ENCODE assay signal across 7 cellular contexts in the genomic region with DNA sequence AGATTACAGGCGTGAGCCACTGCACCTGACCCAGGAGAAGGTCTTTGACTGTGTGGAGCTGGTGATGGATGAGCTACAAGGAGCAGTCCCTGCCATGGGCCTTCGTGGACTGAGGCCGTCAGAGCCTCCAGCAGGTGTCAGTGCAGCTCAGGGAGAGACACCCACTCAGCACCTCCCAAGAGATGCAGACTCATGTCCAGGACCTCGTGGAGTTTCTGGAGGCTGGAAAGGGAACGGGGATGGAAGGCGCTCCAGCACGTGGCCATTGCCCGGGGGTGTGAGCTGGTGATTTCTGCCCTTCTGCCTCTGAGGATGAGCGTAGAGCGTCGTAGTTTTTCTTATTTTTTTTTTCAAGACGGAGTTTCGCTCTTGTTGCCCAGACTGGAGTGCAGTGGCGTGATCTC. TPM values are rescaled to one million over a fixed set of nuclear protein-coding genes. Genes with fewer than 3 reads are reported as not detected.
DNase-seq lines count a peak whose midpoint lies in the region; ATAC-seq, FAIRE-seq and TF ChIP-seq lines count a peak whose summit lies in the region.
"Had no signal": no experiment of that assay in that cellular context is flagged by ENCODE, and none has a peak within 500 bp of the region (broad histone marks: within the 10 kb centered on the region; RNA-seq: fewer than 3 reads in every experiment).

No MANE protein-coding gene starts in this region.

- in situ Hi-C loops in GM12878 (cut with MboI) = no loop called here

- CTCF ChIA-PET in GM12878 (lab: Yijun Ruan, JAX) = interaction anchor here (0.8 to 2.2 kb wide), 11 partner anchors 9 to 239 kb away, joined by 3 to 25 read pairs (median 4); a partner anchor contains a TSS

- SMC1A ChIA-PET in GM12878 (lab: Charles Lee; ENCODE audit: uncharacterized antibody, unreplicated experiment) = interaction anchor here (0.7 to 1.5 kb wide), 5 partner anchors 10 to 156 kb away, joined by 3 to 7 read pairs (median 3); no protein-coding TSS in a partner anchor

- peak overlapping the region; percentile 45 for H3K27ac Mint-ChIP-seq in osteocyte (ENCODE audit: unreplicated experiment)
- H3K27ac Mint-ChIP-seq in activated T-helper 1 cell treated with anti-CD3 and anti-CD28 coated beads, Interleukin-12 subunit alpha, Interleukin-12 subunit beta, Interleukin-2, Interleukin-4 antibody, amounts not matched to agents 30 ng/mL and 10 ng/mL and 1 ng/mL, durations not matched to agents 14 hours and 24 hours and 36 hours = no peak overlapping the region

- H3K4me3 Mint-ChIP-seq in osteocyte (ENCODE audit: unreplicated experiment) = no peak overlapping the region
- no peak overlapping the region for H3K4me3 Mint-ChIP-seq in activated T-helper 1 cell treated with anti-CD3 and anti-CD28 coated beads, Interleukin-12 subunit alpha, Interleukin-12 subunit beta, Interleukin-2, Interleukin-4 antibody, amounts not matched to agents 30 ng/mL and 10 ng/mL and 1 ng/mL, durations not matched to agents 14 hours and 24 hours and 36 hours

- no peaks in the 10 kb centered on the region for H3K9me2 ChIP-seq in Loucy (replicated peaks; ENCODE audit: low read depth, low read length)

- POLR2A ChIA-PET in GM12878 (lab: Charles Lee) = interaction anchor here (0.6 to 1.6 kb wide), 4 partner anchors 10 to 47 kb away, joined by 3 to 4 read pairs (median 4); a partner anchor contains a TSS

- H3K9ac ChIP-seq in Loucy (ENCODE audit: low read depth, low read length, poor library complexity, severe bottlenecking) = no peak overlapping the region
- H3K9ac ChIP-seq in GM12878 (ENCODE audit: control insufficient read depth, insufficient read depth, low read length) = no peak overlapping the region

- H3K9me3 ChIP-seq in Loucy (ENCODE audit: insufficient read depth, low read depth, low read length) (no peaks in the 10 kb centered on the region), GM12878 (replicated peaks; ENCODE audit: control insufficient read depth, insufficient read depth, low read length) (no peaks in the 10 kb centered on the region)

- TF ChIP-seq POLR2A in GM12878 (IDR thresholded peaks at IDR 0.05; ENCODE audit: low read depth, low read length) = no peak

- H3K36me3 ChIP-seq in Loucy (ENCODE audit: insufficient read depth, low read length) (no peaks in the 10 kb centered on the region), GM12878 (ENCODE audit: control insufficient read depth in 2 of 2, insufficient read depth in 2 of 2, low read length in 1 of 2) (no peaks in the 10 kb centered on the region; a peak in 1 of 4 replicates)

- RAD21 ChIA-PET in GM12878 (lab: Charles Lee; ENCODE audit: unreplicated experiment) = interaction anchor here (1.0 to 1.9 kb wide), 4 partner anchors 10 to 224 kb away, joined by 3 to 9 read pairs (median 4); a partner anchor contains a TSS

- H3K36me3 Mint-ChIP-seq in osteocyte (ENCODE audit: unreplicated experiment) = no peaks in the 10 kb centered on the region
- H3K36me3 Mint-ChIP-seq in activated T-helper 1 cell treated with anti-CD3 and anti-CD28 coated beads, Interleukin-12 subunit alpha, Interleukin-12 subunit beta, Interleukin-2, Interleukin-4 antibody, amounts not matched to agents 30 ng/mL and 10 ng/mL and 1 ng/mL, durations not matched to agents 14 hours and 24 hours and 36 hours (ENCODE audit: low read depth) = peaks cover 5% of the 10 kb centered on the region

- no peak overlapping the region for H2AFZ ChIP-seq in Loucy (ENCODE audit: low read length)
- H2AFZ ChIP-seq in GM12878 (ENCODE audit: control insufficient read depth, low read depth, low read length) = no peak overlapping the region

- H3K4me1 Mint-ChIP-seq in osteocyte (ENCODE audit: unreplicated experiment) = peaks cover 2% of the 10 kb centered on the region
- H3K4me1 Mint-ChIP-seq in activated T-helper 1 cell treated with anti-CD3 and anti-CD28 coated beads, Interleukin-12 subunit alpha, Interleukin-12 subunit beta, Interleukin-2, Interleukin-4 antibody, amounts not matched to agents 30 ng/mL and 10 ng/mL and 1 ng/mL, durations not matched to agents 14 hours and 24 hours and 36 hours (ENCODE audit: low read depth) = peaks cover 9% of the 10 kb centered on the region

- H3K9me3 Mint-ChIP-seq in osteocyte (ENCODE audit: unreplicated experiment) = no peaks in the 10 kb centered on the region
- H3K9me3 Mint-ChIP-seq in activated T-helper 1 cell treated with anti-CD3 and anti-CD28 coated beads, Interleukin-12 subunit alpha, Interleukin-12 subunit beta, Interleukin-2, Interleukin-4 antibody, amounts not matched to agents 30 ng/mL and 10 ng/mL and 1 ng/mL, durations not matched to agents 14 hours and 24 hours and 36 hours = no peaks in the 10 kb centered on the region

- H3K27me3 ChIP-seq in Loucy (ENCODE audit: insufficient read depth, low read length, poor library complexity, severe bottlenecking) (no peaks in the 10 kb centered on the region), GM12878 (replicated peaks in 1 of 2; ENCODE audit: control insufficient read depth in 2 of 2, insufficient read depth in 2 of 2, low read length in 1 of 2) (no peaks in the 10 kb centered on the region)

- H3K4me2 ChIP-seq in Loucy (ENCODE audit: low read depth, low read length, poor library complexity, severe bottlenecking) = no peak overlapping the region
- H3K4me2 ChIP-seq in GM12878 (ENCODE audit: control insufficient read depth, insufficient read depth) = 0 out of 2 replicates have a peak overlapping the region, but pooled peaks have one; percentile 7

- peak; percentile 70 for TF ChIP-seq CTCF in Loucy (conservative IDR thresholded peaks at IDR 0.05; ENCODE audit: low read length)
- TF ChIP-seq CTCF in GM12878 (IDR thresholded peaks at IDR 0.05 in 2 of 3, conservative IDR thresholded peaks at IDR 0.05 in 1 of 3; ENCODE audit: control insufficient read depth in 2 of 3, extremely low read depth in 1 of 3, insufficient read depth in 1 of 3, low read depth in 3 of 3, low read length in 3 of 3) = peak; percentile 45 to 59 (median 52); a peak in 5 of 6 replicates
- peak; percentile 60 for TF ChIP-seq CTCF in osteocyte (IDR thresholded peaks at IDR 0.05)

- peak; percentile 87 for ATAC-seq in GM12878
- no peak for ATAC-seq in HG02981 (IDR thresholded peaks at IDR 0.05; ENCODE audit: unreplicated experiment)

- H3K4me1 ChIP-seq in Loucy (ENCODE audit: insufficient read depth, low read length, poor library complexity, severe bottlenecking) (no peaks in the 10 kb centered on the region), GM12878 (ENCODE audit: control insufficient read depth, insufficient read depth, low read length) (peaks cover 16% of the 10 kb centered on the region)

- H3K79me2 ChIP-seq in Loucy (ENCODE audit: insufficient read depth, low read length) = no peaks in the 10 kb centered on the region
- no peaks in the 10 kb centered on the region for H3K79me2 ChIP-seq in GM12878 (ENCODE audit: control insufficient read depth, insufficient read depth, low read length)

- H3K27ac ChIP-seq in GM12878 (ENCODE audit: control insufficient read depth, insufficient read depth) = no peak overlapping the region

- no peak for TF ChIP-seq EP300 in GM12878 (IDR thresholded peaks at IDR 0.05; ENCODE audit: borderline replicate concordance in 1 of 2, control insufficient read depth in 1 of 2, low read depth in 2 of 2, low read length in 2 of 2)

- no peaks in the 10 kb centered on the region for H3F3A ChIP-seq in Loucy (ENCODE audit: low read depth)

- peak; percentile 62 for TF ChIP-seq RAD21 in GM12878 (IDR thresholded peaks at IDR 0.05; ENCODE audit: insufficient read depth, low read depth, low read length)

- H4K20me1 ChIP-seq in Loucy (ENCODE audit: insufficient read depth, low read length, poor library complexity, severe bottlenecking) (no peaks in the 10 kb centered on the region), GM12878 (ENCODE audit: control insufficient read depth, insufficient read depth) (no peaks in the 10 kb centered on the region)

- DNase-seq in D341Med (ENCODE audit: low spot score) (peak; percentile 84), GM12878 (ENCODE audit: low read depth, low spot score) (no peak), osteocyte (ENCODE audit: extremely low spot score, unreplicated experiment) (no peak)
- DNase-seq in activated T-helper 1 cell treated with anti-CD3 and anti-CD28 coated beads, Interleukin-12 subunit alpha, Interleukin-12 subunit beta, Interleukin-2, Interleukin-4 antibody, amounts not matched to agents 30 ng/mL and 10 ng/mL and 1 ng/mL, durations not matched to agents 14 hours and 24 hours and 36 hours (ENCODE audit: low spot score) = no peak

- H3K4me3 ChIP-seq in Loucy (ENCODE audit: low read length, poor library complexity, severe bottlenecking) (no peak overlapping the region), GM12878 (no peak overlapping the region)

- FAIRE-seq in GM12878 (lab: Jason Lieb, UNC) = peak; percentile 7
- FAIRE-seq: TTC549 had no signal

- WGBS in GM12878 (ENCODE audit: insufficient coverage, insufficient replicate concordance, low lambda C conversion rate, missing lambda C conversion rate) = 65% methylated on average over 14 of the region's 14 CpGs

- intact Hi-C loops in GM12878 (cut with micrococcal nuclease; ENCODE audit: unreplicated experiment) = loop anchor here (2.0 kb wide), 1 partner anchor 158 kb away; no protein-coding TSS in a partner anchor
- intact Hi-C loops in activated T-helper 1 cell treated with anti-CD3 and anti-CD28 coated beads, Interleukin-12 subunit alpha, Interleukin-12 subunit beta, Interleukin-2, Interleukin-4 antibody, amounts not matched to agents 30 ng/mL and 10 ng/mL and 1 ng/mL, durations not matched to agents 14 hours and 24 hours and 36 hours (cut with micrococcal nuclease) = no loop called here

- BruUV-seq in GM12878 (replicated peaks; lab: Mats Ljungman, UMichigan) = no TSS peak

- H3K27me3 Mint-ChIP-seq in osteocyte (ENCODE audit: unreplicated experiment) = peaks cover 2% of the 10 kb centered on the region
- H3K27me3 Mint-ChIP-seq in activated T-helper 1 cell treated with anti-CD3 and anti-CD28 coated beads, Interleukin-12 subunit alpha, Interleukin-12 subunit beta, Interleukin-2, Interleukin-4 antibody, amounts not matched to agents 30 ng/mL and 10 ng/mL and 1 ng/mL, durations not matched to agents 14 hours and 24 hours and 36 hours (ENCODE audit: insufficient read depth) = no peaks in the 10 kb centered on the region

RNA-seq across cellular contexts. Expression of a gene that starts 9.5 kb away (rescaled TPM):
- total RNA-seq in GM12878 (2013; cell fraction: nucleolus; rRNA removed) = 22.6 and 29.1 TPM in 2 replicates
- total RNA-seq in GM12878 (2014; rRNA removed) (13.8 and 14.6 TPM in 2 replicates), GM12878 (2014; rRNA removed; fragmentation: Illumina TruSeq; extraction: Trizol) (3.9 TPM in 2 replicates), GM12878 (2021) (19.6 and 19.9 TPM in 2 replicates), osteocyte (1.2 and 1.9 TPM in 2 replicates)
- polyA plus RNA-seq in GM12878 (2011; ENCODE audit: low read depth) = 1.8 TPM
- polyA plus RNA-seq in GM12878 (2011; rRNA removed) (2.2 and 4.6 TPM in 2 replicates), GM12878 (2014; fragmentation: Illumina TruSeq; extraction: Trizol) (1.3 and 3.0 TPM in 2 replicates), GM12878 (2014; fragmentation: Nextera tagmentation; extraction: Ambion mirVana) (1 to 10 TPM; 2.2 to 3.4 TPM), GM12878 (2014; rRNA removed) (14.6 and 16.0 TPM in 2 replicates), GM12878 (2016; fragmentation: Nextera tagmentation; extraction: Ambion mirVana) (1 to 10 TPM; 2.0 to 3.0 TPM)
- polyA plus RNA-seq in GM12878 (2011; cell fraction: cytosol; rRNA removed) = 8.0 and 11.9 TPM in 2 replicates
- 16.8 and 21.7 TPM in 2 replicates for polyA plus RNA-seq in GM12878 (2011; cell fraction: nucleus; rRNA removed)
- polyA plus RNA-seq in GM12878 (2012) = 8.2 and 9.1 TPM in 2 replicates
- 2.2 and 6.7 TPM in 2 replicates for polyA minus RNA-seq in GM12878 (2011; rRNA and poly(A)+ RNA removed)
- polyA minus RNA-seq in GM12878 (2011; cell fraction: cytosol; rRNA and poly(A)+ RNA removed) = 6.8 and 7.1 TPM in 2 replicates
- 8.2 and 14.4 TPM in 2 replicates for polyA minus RNA-seq in GM12878 (2011; cell fraction: nucleus; rRNA and poly(A)+ RNA removed)
- total RNA-seq in activated T-helper 1 cell treated with anti-CD3 and anti-CD28 coated beads, Interleukin-12 subunit alpha, Interleukin-12 subunit beta, Interleukin-2, Interleukin-4 antibody, amounts not matched to agents 30 ng/mL and 10 ng/mL and 1 ng/mL, durations not matched to agents 14 hours and 24 hours and 36 hours = 11.6 and 11.7 TPM in 2 replicates

RNA-seq across cellular contexts. Expression of a gene that starts 15.1 kb away (rescaled TPM):
- total RNA-seq in GM12878 (2013; cell fraction: nucleolus; rRNA removed) = 7.0 and 7.7 TPM in 2 replicates
- 2.7 and 3.7 TPM in 2 replicates for total RNA-seq in GM12878 (2014; rRNA removed)
- total RNA-seq in GM12878 (2014; rRNA removed; fragmentation: Illumina TruSeq; extraction: Trizol) = 0.64 and 0.67 TPM in 2 replicates
- total RNA-seq in GM12878 (2021) = 8.4 and 9.2 TPM in 2 replicates
- 0.56 TPM for polyA plus RNA-seq in GM12878 (2011; ENCODE audit: low read depth)
- polyA plus RNA-seq in GM12878 (2011; rRNA removed) = 1.6 and 2.6 TPM in 2 replicates
- 3.3 TPM in 2 replicates for polyA plus RNA-seq in GM12878 (2011; cell fraction: cytosol; rRNA removed)
- polyA plus RNA-seq in GM12878 (2011; cell fraction: nucleus; rRNA removed) = 5.8 and 5.9 TPM in 2 replicates
- 2.4 and 2.8 TPM in 2 replicates for polyA plus RNA-seq in GM12878 (2012)
- 1.4 and 1.8 TPM in 2 replicates for polyA plus RNA-seq in GM12878 (2014; fragmentation: Illumina TruSeq; extraction: Trizol)
- not detected for polyA plus RNA-seq in GM12878 (2014; fragmentation: Nextera tagmentation; extraction: Ambion mirVana)
- polyA plus RNA-seq in GM12878 (2014; rRNA removed) = 5.5 and 7.2 TPM in 2 replicates
- under 1 TPM; 0.06 to 0.15 TPM for polyA plus RNA-seq in GM12878 (2016; fragmentation: Nextera tagmentation; extraction: Ambion mirVana)
- 0.51 and 0.93 TPM in 2 replicates for polyA minus RNA-seq in GM12878 (2011; rRNA and poly(A)+ RNA removed)
- polyA minus RNA-seq in GM12878 (2011; cell fraction: cytosol; rRNA and poly(A)+ RNA removed) = 1.3 and 2.0 TPM in 2 replicates
- 4.2 and 6.9 TPM in 2 replicates for polyA minus RNA-seq in GM12878 (2011; cell fraction: nucleus; rRNA and poly(A)+ RNA removed)
- 1.8 and 2.1 TPM in 2 replicates for total RNA-seq in osteocyte
- 15.2 and 15.4 TPM in 2 replicates for total RNA-seq in activated T-helper 1 cell treated with anti-CD3 and anti-CD28 coated beads, Interleukin-12 subunit alpha, Interleukin-12 subunit beta, Interleukin-2, Interleukin-4 antibody, amounts not matched to agents 30 ng/mL and 10 ng/mL and 1 ng/mL, durations not matched to agents 14 hours and 24 hours and 36 hours

RNA-seq across cellular contexts. Expression of a gene that starts 31.9 kb away (rescaled TPM):
- total RNA-seq in GM12878 (2013; cell fraction: nucleolus; rRNA removed) = 13.6 and 13.9 TPM in 2 replicates
- 34.0 and 39.3 TPM in 2 replicates for total RNA-seq in GM12878 (2014; rRNA removed)
- 14.6 and 16.1 TPM in 2 replicates for total RNA-seq in GM12878 (2014; rRNA removed; fragmentation: Illumina TruSeq; extraction: Trizol)
- 61.2 and 63.4 TPM in 2 replicates for total RNA-seq in GM12878 (2021)
- 12.6 TPM for polyA plus RNA-seq in GM12878 (2011; ENCODE audit: low read depth)
- 11.9 and 22.6 TPM in 2 replicates for polyA plus RNA-seq in GM12878 (2011; rRNA removed)
- 44.0 and 53.0 TPM in 2 replicates for polyA plus RNA-seq in GM12878 (2011; cell fraction: cytosol; rRNA removed)
- 52.1 and 64.2 TPM in 2 replicates for polyA plus RNA-seq in GM12878 (2011; cell fraction: nucleus; rRNA removed)
- polyA plus RNA-seq in GM12878 (2012) = 32.6 and 37.0 TPM in 2 replicates
- polyA plus RNA-seq in GM12878 (2014; fragmentation: Illumina TruSeq; extraction: Trizol) = 5.0 and 18.2 TPM in 2 replicates
- under 1 TPM; 0.19 to 0.68 TPM for polyA plus RNA-seq in GM12878 (2014; fragmentation: Nextera tagmentation; extraction: Ambion mirVana)
- 41.1 and 45.3 TPM in 2 replicates for polyA plus RNA-seq in GM12878 (2014; rRNA removed)
- 10 to 100 TPM; 40.3 to 42.4 TPM for polyA plus RNA-seq in GM12878 (2016; fragmentation: Nextera tagmentation; extraction: Ambion mirVana)
- 21.6 and 47.4 TPM in 2 replicates for polyA minus RNA-seq in GM12878 (2011; rRNA and poly(A)+ RNA removed)
- 18.4 and 20.5 TPM in 2 replicates for polyA minus RNA-seq in GM12878 (2011; cell fraction: cytosol; rRNA and poly(A)+ RNA removed)
- 7.5 and 13.3 TPM in 2 replicates for polyA minus RNA-seq in GM12878 (2011; cell fraction: nucleus; rRNA and poly(A)+ RNA removed)
- total RNA-seq in osteocyte = 54.1 and 57.6 TPM in 2 replicates
- total RNA-seq in activated T-helper 1 cell treated with anti-CD3 and anti-CD28 coated beads, Interleukin-12 subunit alpha, Interleukin-12 subunit beta, Interleukin-2, Interleukin-4 antibody, amounts not matched to agents 30 ng/mL and 10 ng/mL and 1 ng/mL, durations not matched to agents 14 hours and 24 hours and 36 hours = 70.8 and 72.1 TPM in 2 replicates

RNA-seq across cellular contexts. Expression of a gene that starts 35.9 kb away (rescaled TPM):
- not detected in 2 replicates for total RNA-seq in GM12878 (2013; cell fraction: nucleolus; rRNA removed)
- total RNA-seq in GM12878 (2014; rRNA removed) (not detected in 2 replicates), GM12878 (2014; rRNA removed; fragmentation: Illumina TruSeq; extraction: Trizol) (not detected in 2 replicates), GM12878 (2021) (not detected in 2 replicates), osteocyte (0.50 and 0.78 TPM in 2 replicates)
- not detected for polyA plus RNA-seq in GM12878 (2011; ENCODE audit: low read depth)
- polyA plus RNA-seq in GM12878 (2011; rRNA removed) (not detected in 2 replicates), GM12878 (2014; fragmentation: Illumina TruSeq; extraction: Trizol) (not detected in 2 replicates), GM12878 (2014; fragmentation: Nextera tagmentation; extraction: Ambion mirVana) (not detected), GM12878 (2014; rRNA removed) (not detected in 2 replicates), GM12878 (2016; fragmentation: Nextera tagmentation; extraction: Ambion mirVana) (not detected)
- polyA plus RNA-seq in GM12878 (2011; cell fraction: cytosol; rRNA removed) = not detected in 2 replicates
- polyA plus RNA-seq in GM12878 (2011; cell fraction: nucleus; rRNA removed) = 0.12 TPM in 1 of 2 replicates, not detected in the other
- 0.28 and 0.80 TPM in 2 replicates for polyA plus RNA-seq in GM12878 (2012)
- not detected in 2 replicates for polyA minus RNA-seq in GM12878 (2011; rRNA and poly(A)+ RNA removed)
- not detected in 2 replicates for polyA minus RNA-seq in GM12878 (2011; cell fraction: cytosol; rRNA and poly(A)+ RNA removed)
- not detected in 2 replicates for polyA minus RNA-seq in GM12878 (2011; cell fraction: nucleus; rRNA and poly(A)+ RNA removed)
- total RNA-seq in activated T-helper 1 cell treated with anti-CD3 and anti-CD28 coated beads, Interleukin-12 subunit alpha, Interleukin-12 subunit beta, Interleukin-2, Interleukin-4 antibody, amounts not matched to agents 30 ng/mL and 10 ng/mL and 1 ng/mL, durations not matched to agents 14 hours and 24 hours and 36 hours = 1.2 and 1.8 TPM in 2 replicates

RNA-seq across cellular contexts. Expression of a gene that starts 45.9 kb away (rescaled TPM):
- total RNA-seq in GM12878 (2013; cell fraction: nucleolus; rRNA removed) = 45.3 and 50.1 TPM in 2 replicates
- total RNA-seq in GM12878 (2014; rRNA removed) = 203 and 255 TPM in 2 replicates
- 168 and 187 TPM in 2 replicates for total RNA-seq in GM12878 (2014; rRNA removed; fragmentation: Illumina TruSeq; extraction: Trizol)
- total RNA-seq in GM12878 (2021) = 348 and 365 TPM in 2 replicates
- polyA plus RNA-seq in GM12878 (2011; ENCODE audit: low read depth) = 59.8 TPM
- 65.9 and 204 TPM in 2 replicates for polyA plus RNA-seq in GM12878 (2011; rRNA removed)
- polyA plus RNA-seq in GM12878 (2011; cell fraction: cytosol; rRNA removed) = 277 and 441 TPM in 2 replicates
- polyA plus RNA-seq in GM12878 (2011; cell fraction: nucleus; rRNA removed) = 263 and 420 TPM in 2 replicates
- polyA plus RNA-seq in GM12878 (2012) = 147 and 170 TPM in 2 replicates
- 122 and 254 TPM in 2 replicates for polyA plus RNA-seq in GM12878 (2014; fragmentation: Illumina TruSeq; extraction: Trizol)
- 10 to 100 TPM; 23.0 to 63.2 TPM for polyA plus RNA-seq in GM12878 (2014; fragmentation: Nextera tagmentation; extraction: Ambion mirVana)
- 403 and 485 TPM in 2 replicates for polyA plus RNA-seq in GM12878 (2014; rRNA removed)
- polyA plus RNA-seq in GM12878 (2016; fragmentation: Nextera tagmentation; extraction: Ambion mirVana) = 100 to 1,000 TPM; 521 to 532 TPM
- 156 and 212 TPM in 2 replicates for polyA minus RNA-seq in GM12878 (2011; rRNA and poly(A)+ RNA removed)
- polyA minus RNA-seq in GM12878 (2011; cell fraction: cytosol; rRNA and poly(A)+ RNA removed) = 91.5 and 119 TPM in 2 replicates
- polyA minus RNA-seq in GM12878 (2011; cell fraction: nucleus; rRNA and poly(A)+ RNA removed) = 95.1 and 128 TPM in 2 replicates
- 132 and 136 TPM in 2 replicates for total RNA-seq in osteocyte
- total RNA-seq in activated T-helper 1 cell treated with anti-CD3 and anti-CD28 coated beads, Interleukin-12 subunit alpha, Interleukin-12 subunit beta, Interleukin-2, Interleukin-4 antibody, amounts not matched to agents 30 ng/mL and 10 ng/mL and 1 ng/mL, durations not matched to agents 14 hours and 24 hours and 36 hours = 277 and 280 TPM in 2 replicates
